In genomic region chrX:21207080-21207479, GRCh38 we compare ENCODE assay signal across 27 cellular contexts.
A peak's percentile ranks its signal among the peaks of the same experiment; 100 is the strongest.
DNase-seq lines count a peak whose midpoint lies in the region; ATAC-seq, FAIRE-seq and TF ChIP-seq lines count a peak whose summit lies in the region.
"Had no signal": no experiment of that assay in that cellular context is flagged by ENCODE, and none has a peak within 500 bp of the region (broad histone marks: within the 10 kb centered on the region; RNA-seq: fewer than 3 reads in every experiment).

No MANE protein-coding gene starts in this region.

- H4K20me1 ChIP-seq in astrocyte (ENCODE audit: insufficient read depth, low read length), result no peaks in the 10 kb centered on the region
- H4K20me1 ChIP-seq: BLaER1 had no signal

- POLR2A ChIA-PET in A549 (lab: Yijun Ruan, JAX), result no interaction called here

- H3K4me3 ChIP-seq in A549, result no peak overlapping the region
- H3K4me3 ChIP-seq in astrocyte (ENCODE audit: insufficient read depth, low read depth, low read length), result no peak overlapping the region
- H3K4me3 ChIP-seq in kidney (ENCODE audit: low read length in 2 of 2), result no peak overlapping the region
- H3K4me3 ChIP-seq: BLaER1, GM12878 had no signal

- no peaks in the 10 kb centered on the region for H3K27me3 Mint-ChIP-seq in astrocyte (ENCODE audit: low read depth, unreplicated experiment)
- H3K27me3 Mint-ChIP-seq: CD4-positive, alpha-beta memory T cell; CD4-positive, CD25-positive, alpha-beta regulatory T cell had no signal

- no peak for TF ChIP-seq RAD21 in A549 (conservative IDR thresholded peaks at IDR 0.05 in 1 of 2, IDR thresholded peaks at IDR 0.05 in 1 of 2)

- no peaks in the 10 kb centered on the region for H3K79me2 ChIP-seq in astrocyte (ENCODE audit: insufficient read depth, low read length)

- ATAC-seq in A549, result no peak
- ATAC-seq: GM12878 had no signal

- CTCF ChIA-PET in A549 (lab: Yijun Ruan, JAX), result no interaction called here

- no peak for FAIRE-seq in A549 (lab: Jason Lieb, UNC)
- peak; percentile 18 for FAIRE-seq in GM19239 (lab: Jason Lieb, UNC)
- FAIRE-seq in astrocyte (lab: Jason Lieb, UNC), result peak; percentile 47
- peak; percentile 37 for FAIRE-seq in kidney (lab: Jason Lieb, UNC)
- no peak for FAIRE-seq in urothelium cell line (lab: Jason Lieb, UNC)
- FAIRE-seq: GM12878, GM12892, GM18507 had no signal

- no peaks in the 10 kb centered on the region; the same call in 2 of the 3 replicates for H3K9me3 ChIP-seq in A549
- no peaks in the 10 kb centered on the region for H3K9me3 ChIP-seq in astrocyte (ENCODE audit: insufficient read depth, low read depth, low read length)
- H3K9me3 ChIP-seq in kidney (ENCODE audit: control insufficient read depth in 1 of 2, low read length in 2 of 2), result no peaks in the 10 kb centered on the region
- H3K9me3 ChIP-seq: BE2C had no signal

- H3K27me3 ChIP-seq in astrocyte (ENCODE audit: insufficient read depth, low read length), result no peaks in the 10 kb centered on the region
- H3K27me3 ChIP-seq: BE2C, BLaER1 had no signal

- DNase-seq in A549 (ENCODE audit: low read depth in 1 of 2, low spot score in 1 of 2), result no peak
- DNase-seq in GM19239 (ENCODE audit: insufficient read length, low spot score), result no peak
- DNase-seq in astrocyte (ENCODE audit: low read depth), result no peak
- no peak for DNase-seq in kidney
- DNase-seq in SHP77 (lab: John Stamatoyannopoulos, UW), result no peak
- no peak for DNase-seq in urothelium cell line (ENCODE audit: low spot score)
- no peak for DNase-seq in NK-92 treated with Interleukin-12 subunit alpha and Interleukin-12 subunit beta, amount 100 ng/mL, for 24 hours (lab: John Stamatoyannopoulos, UW)
- DNase-seq: ACHN; BE2C; C1 segment of cervical spinal cord; CD4-positive, alpha-beta memory T cell; CD4-positive, CD25-positive, alpha-beta regulatory T cell; CD8-positive, alpha-beta memory T cell; COR-L47; DMS 273 treated with DMSO at 0.1 percent for 48 hours; DMS153; DMS53; DMS79; DND-41; EL; GDM1 had no signal

- no peaks in the 10 kb centered on the region for H3K9me3 Mint-ChIP-seq in astrocyte (ENCODE audit: unreplicated experiment)

- no peak overlapping the region for H3K9ac ChIP-seq in astrocyte (ENCODE audit: low read length)
- no peak overlapping the region for H3K9ac ChIP-seq in kidney (ENCODE audit: low read length in 2 of 2)
- H3K9ac ChIP-seq: BLaER1 had no signal

- H3K36me3 ChIP-seq in astrocyte (ENCODE audit: insufficient read depth, low read length) (no peaks in the 10 kb centered on the region), kidney (ENCODE audit: control insufficient read depth in 1 of 2, insufficient read depth in 2 of 2, low read length in 2 of 2) (no peaks in the 10 kb centered on the region)
- H3K36me3 ChIP-seq: BE2C, BLaER1 had no signal

- H3K27ac ChIP-seq in A549 (no peak overlapping the region), astrocyte (ENCODE audit: low read depth, low read length) (no peak overlapping the region), kidney (ENCODE audit: low read depth in 2 of 2, low read length in 2 of 2) (no peak overlapping the region)
- H3K27ac ChIP-seq: 22Rv1, BLaER1 had no signal

- H3K4me1 Mint-ChIP-seq in astrocyte (ENCODE audit: low read depth, unreplicated experiment), result no peaks in the 10 kb centered on the region
- H3K4me1 Mint-ChIP-seq: CD14-positive monocyte; CD4-positive, alpha-beta memory T cell; CD4-positive, CD25-positive, alpha-beta regulatory T cell; CD8-positive, alpha-beta memory T cell had no signal

- H3K4me1 ChIP-seq in A549 (no peaks in the 10 kb centered on the region), astrocyte (ENCODE audit: insufficient read depth, low read length) (no peaks in the 10 kb centered on the region), kidney (ENCODE audit: control insufficient read depth in 1 of 2, insufficient read depth in 1 of 2, low read depth in 1 of 2, low read length in 2 of 2) (no peaks in the 10 kb centered on the region)
- H3K4me1 ChIP-seq: BE2C, BLaER1 had no signal

- TF ChIP-seq EP300 in A549 (IDR thresholded peaks at IDR 0.05), result no peak

- H3K4me3 Mint-ChIP-seq in astrocyte (ENCODE audit: unreplicated experiment), result no peak overlapping the region
- H3K4me3 Mint-ChIP-seq: CD14-positive monocyte; CD4-positive, alpha-beta memory T cell; CD4-positive, CD25-positive, alpha-beta regulatory T cell; CD8-positive, alpha-beta memory T cell had no signal

- TF ChIP-seq POLR2A in A549 (IDR thresholded peaks at IDR 0.05; ENCODE audit: low read length), result no peak

- TF ChIP-seq CTCF in A549 (IDR thresholded peaks at IDR 0.05), result no peak
- TF ChIP-seq CTCF in astrocyte (IDR thresholded peaks at IDR 0.05; ENCODE audit: insufficient read depth, low read depth, low read length), result no peak
- TF ChIP-seq CTCF in kidney (IDR thresholded peaks at IDR 0.05; ENCODE audit: borderline replicate concordance, extremely low read depth, insufficient read depth), result no peak

- H3K4me2 ChIP-seq in A549 (no peak overlapping the region), astrocyte (ENCODE audit: low read length) (no peak overlapping the region)
- H3K4me2 ChIP-seq: BLaER1 had no signal

- no peak overlapping the region for H3K27ac Mint-ChIP-seq in astrocyte (ENCODE audit: unreplicated experiment)
- H3K27ac Mint-ChIP-seq: CD14-positive monocyte; CD4-positive, alpha-beta memory T cell; CD4-positive, CD25-positive, alpha-beta regulatory T cell; CD8-positive, alpha-beta memory T cell had no signal

- intact Hi-C loops in kidney (cut with DNase I), result no loop called here

- no peak overlapping the region for H2AFZ ChIP-seq in astrocyte (ENCODE audit: low read depth, low read length)

- no peaks in the 10 kb centered on the region for H3K36me3 Mint-ChIP-seq in astrocyte (ENCODE audit: low read depth, unreplicated experiment)
- H3K36me3 Mint-ChIP-seq: CD14-positive monocyte; CD4-positive, alpha-beta memory T cell; CD4-positive, CD25-positive, alpha-beta regulatory T cell; CD8-positive, alpha-beta memory T cell had no signal

TF ChIP-seq in A549, 52 proteins besides CTCF, POLR2A, EP300 and RAD21:
- no peak for TF ChIP-seq NPAS2 (CRISPR knock-in tag; IDR thresholded peaks at IDR 0.05; ENCODE audit: borderline replicate concordance)
- peak; percentile 6; the same call in 1 of the 2 replicates for TF ChIP-seq ZC3H11A (IDR thresholded peaks at IDR 0.05)
- TF ChIP-seq HDAC2 (IDR thresholded peaks at IDR 0.05), result no peak
- no peak for TF ChIP-seq USF2 (IDR thresholded peaks at IDR 0.05)
- TF ChIP-seq BHLHE40 (IDR thresholded peaks at IDR 0.05; ENCODE audit: low read depth, low read length), result no peak
- TF ChIP-seq RARB (CRISPR knock-in tag; IDR thresholded peaks at IDR 0.05), result no peak
- no peak for TF ChIP-seq BCL3 (IDR thresholded peaks at IDR 0.05)
- no peak for TF ChIP-seq ZSCAN20 (CRISPR knock-in tag; IDR thresholded peaks at IDR 0.05)
